14 cellular contexts compared by ENCODE assay signal in the genomic region with DNA sequence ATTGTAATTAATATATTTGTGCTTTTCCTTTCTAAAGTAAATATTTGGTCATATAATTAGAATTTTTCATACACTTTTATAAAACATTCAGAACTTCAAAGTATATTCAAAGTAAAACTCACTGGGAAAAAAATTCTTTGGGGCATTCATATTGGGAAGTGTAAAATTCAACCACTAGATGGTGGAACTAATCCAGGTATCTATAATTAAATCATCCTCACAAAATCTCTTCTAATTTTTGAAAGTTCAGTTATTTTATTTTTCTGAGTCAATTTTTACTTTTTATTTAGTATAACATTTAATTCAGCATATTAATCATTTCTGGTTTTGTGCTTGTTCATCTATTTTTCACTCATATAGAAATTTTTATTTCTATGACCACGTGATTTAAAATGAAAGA.
A peak's percentile ranks its signal among the peaks of the same experiment; 100 is the strongest.
DNase-seq lines count a peak whose midpoint lies in the region; FAIRE-seq and TF ChIP-seq lines count a peak whose summit lies in the region.
"Had no signal": no experiment of that assay in that cellular context is flagged by ENCODE, and none has a peak within 500 bp of the region (broad histone marks: within the 10 kb centered on the region; RNA-seq: fewer than 3 reads in every experiment).

No MANE protein-coding gene starts in this region.

- TF ChIP-seq POLR2A in GM12891 (IDR thresholded peaks at IDR 0.05; ENCODE audit: low read depth, low read length) (no peak), sigmoid colon (IDR thresholded peaks at IDR 0.05) (no peak)

- no TSS peak for BruUV-seq in A673 (replicated peaks; lab: Mats Ljungman, UMichigan)

- no peak for FAIRE-seq in GM12891 (lab: Jason Lieb, UNC)

- H3K36me3 ChIP-seq in A673 (ENCODE audit: insufficient read depth, low read length, poor library complexity, severe bottlenecking), result no peaks in the 10 kb centered on the region
- H3K36me3 ChIP-seq in sigmoid colon, result no peaks in the 10 kb centered on the region
- no peaks in the 10 kb centered on the region for H3K36me3 ChIP-seq in HAP-1 (replicated peaks)
- H3K36me3 ChIP-seq: gastroesophageal sphincter had no signal

- 13 to 42% methylated on average over 1 of the region's 1 CpG for WGBS in sigmoid colon, 2 donors

- H3K4me1 ChIP-seq in A673 (ENCODE audit: insufficient read depth, low read length, poor library complexity, severe bottlenecking) (peaks cover 39% of the 10 kb centered on the region), sigmoid colon (no peaks in the 10 kb centered on the region), HAP-1 (peaks cover 19% of the 10 kb centered on the region)
- H3K4me1 ChIP-seq: gastroesophageal sphincter had no signal

- no peak for TF ChIP-seq EP300 in sigmoid colon (IDR thresholded peaks at IDR 0.05)

- no peak overlapping the region for H3K4me3 ChIP-seq in A673 (ENCODE audit: low read depth, low read length, poor library complexity, severe bottlenecking)
- H3K4me3 ChIP-seq in sigmoid colon, result no peak overlapping the region
- H3K4me3 ChIP-seq in HAP-1, result no peak overlapping the region
- H3K4me3 ChIP-seq: gastroesophageal sphincter had no signal

- in situ Hi-C loops in HAP-1 (cut with MboI; ENCODE audit: low sequenced_read_pairs), result no loop called here

- H3K27me3 ChIP-seq in A673 (replicated peaks; ENCODE audit: insufficient read depth, low read depth, low read length, poor library complexity) (no peaks in the 10 kb centered on the region), sigmoid colon (no peaks in the 10 kb centered on the region), HAP-1 (ENCODE audit: low read depth) (0 out of 2 replicates have a peak, but pooled peaks cover 3% of the 10 kb centered on the region)
- H3K27me3 ChIP-seq: gastroesophageal sphincter had no signal

- no peaks in the 10 kb centered on the region for H3K9me3 ChIP-seq in A673 (ENCODE audit: low read depth, low read length, poor library complexity, severe bottlenecking)
- H3K9me3 ChIP-seq in sigmoid colon, result no peaks in the 10 kb centered on the region
- no peaks in the 10 kb centered on the region for H3K9me3 ChIP-seq in HAP-1
- H3K9me3 ChIP-seq: gastroesophageal sphincter had no signal

- POLR2A ChIA-PET in A673 (lab: Charles Lee; ENCODE audit: low non-redundant PET), result no interaction called here

- H3K27ac ChIP-seq in A673 (ENCODE audit: low read depth, low read length, poor library complexity, severe bottlenecking) (peak overlapping the region; percentile 23), VCaP (no peak overlapping the region), sigmoid colon (no peak overlapping the region)
- H3K27ac ChIP-seq: gastroesophageal sphincter had no signal

- CTCF ChIA-PET in A673 (lab: Charles Lee), result interaction anchor here (0.6 kb wide), 1 partner anchor 511 kb away, joined by 3 read pairs; no protein-coding TSS in a partner anchor

- intact Hi-C loops in A673 (cut with micrococcal nuclease; ENCODE audit: unreplicated experiment), result loop anchor here (10.0 kb wide), 2 partner anchors 960 to 2000 kb away; no protein-coding TSS in a partner anchor
- intact Hi-C loops in sigmoid colon (cut with DNase I), result no loop called here

- TF ChIP-seq CTCF in A673 (conservative IDR thresholded peaks at IDR 0.05; ENCODE audit: low read depth, low read length) (peak; percentile 57), VCaP (conservative IDR thresholded peaks at IDR 0.05) (peak; percentile 78), sigmoid colon (IDR thresholded peaks at IDR 0.05) (no peak)

- DNase-seq in A673 (ENCODE audit: low spot score) (peak; percentile 45), HCEC 1CT (peak; percentile 46), glomerular visceral epithelial cell (ENCODE audit: extremely low spot score) (peak; percentile 2), GM12891 (ENCODE audit: insufficient read length, low spot score) (no peak), sigmoid colon (no peak), germinal center (ENCODE audit: low spot score) (no peak), HAP-1 (ENCODE audit: low spot score in 2 of 2) (no peak)
- DNase-seq: activated T-cell treated with anti-CD3 and anti-CD28 coated beads, Interleukin-2, amount 50 U/mL, for 72 hours; CD4-positive, alpha-beta memory T cell; left ventricle myocardium superior; stimulated activated CD4-positive, alpha-beta T cell treated with anti-CD3 and anti-CD28 coated beads, Interleukin-2, amount 100 ng/mL, for 24 hours; stimulated activated naive CD8-positive, alpha-beta T cell treated with anti-CD3 and anti-CD28 coated beads, Interleukin-15, Interleukin-2, amounts not matched to agents 100 U/mL and 50 U/mL, for 24 hours had no signal

TF ChIP-seq in GM12891, 5 proteins besides CTCF, POLR2A, EP300 and RAD21:
- no peak for TF ChIP-seq POU2F2 (IDR thresholded peaks at IDR 0.05; ENCODE audit: low read depth, low read length)
- no peak for TF ChIP-seq PAX5 (IDR thresholded peaks at IDR 0.05; ENCODE audit: insufficient read depth, low read length, severe bottlenecking)
- TF ChIP-seq SPI1 (IDR thresholded peaks at IDR 0.05; ENCODE audit: low read depth, low read length), result no peak
- no peak for TF ChIP-seq POLR2AphosphoS5 (IDR thresholded peaks at IDR 0.05; ENCODE audit: low read depth, low read length)
- no peak for TF ChIP-seq TAF1 (IDR thresholded peaks at IDR 0.05; ENCODE audit: low read depth, low read length)
TF ChIP-seq in GM12891: peak in this region for 0.

Comparison
In these comparisons a context has a peak if more than half of its experiments do, and no peak if none do; other contexts are left out.
1. DNase-seq: peak in A673 (single experiment), HCEC 1CT (single experiment) and glomerular visceral epithelial cell (single experiment); none in GM12891 (single experiment), sigmoid colon (single experiment), germinal center (single experiment) and HAP-1 (0 of 2).
2. CTCF ChIP-seq: peak in A673 (single experiment) and VCaP (single experiment); none in sigmoid colon (0 of 4).